Comparison of ENCODE assay signal across 9 cellular contexts in genomic region chr15:70535071-70535954, GRCh38.
DNase-seq lines count a peak whose midpoint lies in the region; ATAC-seq, FAIRE-seq and TF ChIP-seq lines count a peak whose summit lies in the region.
"Had no signal": no experiment of that assay in that cellular context is flagged by ENCODE, and none has a peak within 500 bp of the region (broad histone marks: within the 10 kb centered on the region; RNA-seq: fewer than 3 reads in every experiment).

No MANE protein-coding gene starts in this region.

- H3K27ac Mint-ChIP-seq in chondrocyte (ENCODE audit: unreplicated experiment), result no peak overlapping the region

- H3K4me1 ChIP-seq in GM12878 (ENCODE audit: control insufficient read depth, insufficient read depth, low read length), result peaks cover 8% of the 10 kb centered on the region

- ATAC-seq in GM12878 (peak; percentile 39; the same call in 1 of the 3 replicates), GM18868 (IDR thresholded peaks at IDR 0.05; ENCODE audit: unreplicated experiment) (no peak)

- H3K27ac ChIP-seq in HL-60 (replicated peaks) (peak overlapping the region; percentile 63), GM12878 (ENCODE audit: control insufficient read depth, insufficient read depth) (no peak overlapping the region)

- in situ Hi-C loops in GM12878 (cut with MboI), result no loop called here

- peaks cover 45% of the 10 kb centered on the region for H3K27me3 Mint-ChIP-seq in chondrocyte (ENCODE audit: low read depth)

- H3K4me3 ChIP-seq in HL-60 (replicated peaks; ENCODE audit: insufficient read depth, low read length) (no peak overlapping the region), GM12878 (no peak overlapping the region)

- H3K4me2 ChIP-seq in GM12878 (ENCODE audit: control insufficient read depth, insufficient read depth), result peak overlapping the region; percentile 89

- no peak overlapping the region for H3K9ac ChIP-seq in GM12878 (ENCODE audit: control insufficient read depth, insufficient read depth, low read length)

- no peak for FAIRE-seq in GM12878 (lab: Jason Lieb, UNC)

- BruUV-seq in GM12878 (replicated peaks; lab: Mats Ljungman, UMichigan), result no TSS peak

- TF ChIP-seq RAD21 in GM12878 (IDR thresholded peaks at IDR 0.05; ENCODE audit: insufficient read depth, low read depth, low read length), result no peak

- POLR2A ChIA-PET in GM12878 (lab: Charles Lee), result interaction anchor here (0.6 kb wide), 1 partner anchor 27 kb away, joined by 3 read pairs; no protein-coding TSS in a partner anchor

- H3K27me3 ChIP-seq in HL-60 (ENCODE audit: insufficient read depth, poor library complexity, severe bottlenecking) (no peaks in the 10 kb centered on the region), GM12878 (replicated peaks in 1 of 2; ENCODE audit: control insufficient read depth in 2 of 2, insufficient read depth in 2 of 2, low read length in 1 of 2) (peaks cover 0 to 1% of the 10 kb centered on the region in 2 experiments; a peak in 1 of 4 replicates)

- 16% methylated on average over 11 of the region's 11 CpGs for WGBS in GM12878 (ENCODE audit: insufficient coverage, insufficient replicate concordance, low lambda C conversion rate, missing lambda C conversion rate)

- DNase-seq in HL-60 (ENCODE audit: low read depth in 1 of 2, low spot score in 1 of 2) (peak in 1 of 2 experiments; percentile 84), T-helper 9 cell (peak; percentile 42), GM12878 (ENCODE audit: low read depth, low spot score) (no peak), chondrocyte (ENCODE audit: low spot score) (no peak), NCI-H2227 treated with DMSO at 0.1 percent for 48 hours (lab: John Stamatoyannopoulos, UW) (no peak), cortex of kidney (lab: John Stamatoyannopoulos, UW) (no peak)
- DNase-seq in stimulated activated CD4-positive, alpha-beta T cell treated with anti-CD3 and anti-CD28 coated beads, Interleukin-4, amount 100 ng/mL, for 1 hour, result peak; percentile 43
- DNase-seq: midbrain had no signal

- no peaks in the 10 kb centered on the region for H3K9me3 Mint-ChIP-seq in chondrocyte (ENCODE audit: low read depth)

- no peaks in the 10 kb centered on the region for H3K9me3 ChIP-seq in GM12878 (replicated peaks; ENCODE audit: control insufficient read depth, insufficient read depth, low read length)

- no peak for TF ChIP-seq POLR2A in GM12878 (IDR thresholded peaks at IDR 0.05; ENCODE audit: low read depth, low read length)

- H3K36me3 Mint-ChIP-seq in chondrocyte (ENCODE audit: low read depth), result no peaks in the 10 kb centered on the region

- H3K79me2 ChIP-seq in GM12878 (ENCODE audit: control insufficient read depth, insufficient read depth, low read length), result no peaks in the 10 kb centered on the region

- no peak for TF ChIP-seq EP300 in GM12878 (IDR thresholded peaks at IDR 0.05; ENCODE audit: borderline replicate concordance in 1 of 2, control insufficient read depth in 1 of 2, low read depth in 2 of 2, low read length in 2 of 2)

- H3K36me3 ChIP-seq in GM12878 (ENCODE audit: control insufficient read depth in 2 of 2, insufficient read depth in 2 of 2, low read length in 1 of 2), result no peaks in the 10 kb centered on the region

- H2AFZ ChIP-seq in GM12878 (ENCODE audit: control insufficient read depth, low read depth, low read length), result peak overlapping the region; percentile 82

- H3K4me1 Mint-ChIP-seq in chondrocyte (ENCODE audit: low read depth), result peaks cover 7% of the 10 kb centered on the region

- SMC1A ChIA-PET in GM12878 (lab: Charles Lee; ENCODE audit: uncharacterized antibody, unreplicated experiment), result interaction anchor here (1.0 kb wide), 1 partner anchor 22 kb away, joined by 4 read pairs; no protein-coding TSS in a partner anchor

- intact Hi-C loops in GM12878 (cut with micrococcal nuclease; ENCODE audit: unreplicated experiment), result no loop called here

- no peaks in the 10 kb centered on the region for H4K20me1 ChIP-seq in GM12878 (ENCODE audit: control insufficient read depth, insufficient read depth)

- CTCF ChIA-PET in GM12878 (lab: Yijun Ruan, JAX), result interaction anchor here (1.3 to 1.6 kb wide), 2 partner anchors 34 to 47 kb away, joined by 4 to 5 read pairs; no protein-coding TSS in a partner anchor

- no peak overlapping the region for H3K4me3 Mint-ChIP-seq in chondrocyte (ENCODE audit: unreplicated experiment)

- RAD21 ChIA-PET in GM12878 (lab: Charles Lee; ENCODE audit: unreplicated experiment), result interaction anchor here (0.5 kb wide), 1 partner anchor 1695 kb away, joined by 5 read pairs; no protein-coding TSS in a partner anchor

- no peak for TF ChIP-seq CTCF in HL-60 (IDR thresholded peaks at IDR 0.05; ENCODE audit: insufficient read depth, low read length)
- TF ChIP-seq CTCF in GM12878 (IDR thresholded peaks at IDR 0.05 in 2 of 3, conservative IDR thresholded peaks at IDR 0.05 in 1 of 3; ENCODE audit: control insufficient read depth in 2 of 3, extremely low read depth in 1 of 3, insufficient read depth in 1 of 3, low read depth in 3 of 3, low read length in 3 of 3), result no peak
- no peak for TF ChIP-seq CTCF in chondrocyte (IDR thresholded peaks at IDR 0.05)

TF ChIP-seq in GM12878, 131 proteins besides CTCF, POLR2A, EP300 and RAD21:
- TF ChIP-seq USF1 (IDR thresholded peaks at IDR 0.05; ENCODE audit: borderline replicate concordance, extremely low read length, insufficient read depth, low read depth, low read length) (peak; percentile 70), RAD51 (IDR thresholded peaks at IDR 0.05) (peak; percentile 52; the same call in 1 of the 2 replicates), RUNX3 (IDR thresholded peaks at IDR 0.05; ENCODE audit: low read length) (peak; percentile 62), ATF3 (IDR thresholded peaks at IDR 0.05; ENCODE audit: borderline replicate concordance, extremely low read depth, low read depth, low read length) (peak; percentile 17; the same call in 1 of the 2 replicates), SIX5 (IDR thresholded peaks at IDR 0.05; ENCODE audit: low read depth, low read length, severe bottlenecking) (peak; percentile 1), MEF2A (IDR thresholded peaks at IDR 0.05; ENCODE audit: insufficient read depth, low read depth, low read length) (no peak), SREBF1 (IDR thresholded peaks at IDR 0.05; ENCODE audit: low read length) (no peak), ZBTB40 (IDR thresholded peaks at IDR 0.05; ENCODE audit: borderline replicate concordance) (no peak)

Comparison
In these comparisons a context has a peak if more than half of its experiments do, and no peak if none do; other contexts are left out.
1. DNase-seq: peak in T-helper 9 cell (single experiment) and stimulated activated CD4-positive, alpha-beta T cell treated with anti-CD3 and anti-CD28 coated beads, Interleukin-4, amount 100 ng/mL, for 1 hour (single experiment); none in GM12878 (single experiment), chondrocyte (single experiment), NCI-H2227 treated with DMSO at 0.1 percent for 48 hours (single experiment) and cortex of kidney (single experiment).